In genomic region chr14:73143003-73143402, GRCh38 we compare ENCODE assay signal across 15 cellular contexts. TPM values are rescaled to one million over a fixed set of nuclear protein-coding genes. Genes with fewer than 3 reads are reported as not detected.
DNase-seq lines count a peak whose midpoint lies in the region; ATAC-seq, FAIRE-seq and TF ChIP-seq lines count a peak whose summit lies in the region.
"Had no signal": no experiment of that assay in that cellular context is flagged by ENCODE, and none has a peak within 500 bp of the region (broad histone marks: within the 10 kb centered on the region; RNA-seq: fewer than 3 reads in every experiment).

No MANE protein-coding gene starts in this region.

- no peak for TF ChIP-seq CTCF in neutrophil (IDR thresholded peaks at IDR 0.05)

- peaks cover 14% of the 10 kb centered on the region for H3K36me3 Mint-ChIP-seq in CD4-positive, CD25-positive, alpha-beta regulatory T cell
- peaks cover 17% of the 10 kb centered on the region for H3K36me3 Mint-ChIP-seq in activated naive CD4-positive, alpha-beta T cell treated with anti-CD3 and anti-CD28 coated beads, Interleukin-2, amount 10 ng/mL, durations not matched to agents 7 days and 5 days

- H3K9me3 Mint-ChIP-seq in CD4-positive, CD25-positive, alpha-beta regulatory T cell, result no peaks in the 10 kb centered on the region
- H3K9me3 Mint-ChIP-seq in activated naive CD4-positive, alpha-beta T cell treated with anti-CD3 and anti-CD28 coated beads, Interleukin-2, amount 10 ng/mL, durations not matched to agents 7 days and 5 days, result no peaks in the 10 kb centered on the region

- DNase-seq in CD4-positive, CD25-positive, alpha-beta regulatory T cell, result no peak
- peak; percentile 17 for DNase-seq in SK-MEL-5 (ENCODE audit: low read depth, low spot score)
- DNase-seq in frontal cortex (ENCODE audit: low spot score in 2 of 2), result peak; percentile 32 to 50
- no peak for DNase-seq in LoVo (ENCODE audit: low spot score)
- DNase-seq in mucosa of gallbladder (ENCODE audit: low spot score), result no peak
- no peak for DNase-seq in activated naive CD4-positive, alpha-beta T cell treated with anti-CD3 and anti-CD28 coated beads, Interleukin-2, amount 10 ng/mL, durations not matched to agents 7 days and 5 days
- DNase-seq: activated T-cell treated with anti-CD3 and anti-CD28 coated beads for 4 hours, kidney, NCI-H187, retina, upper lobe of left lung had no signal

- no peak for ATAC-seq in CD4-positive, CD25-positive, alpha-beta regulatory T cell (ENCODE audit: low read depth in 2 of 2)
- no peak for ATAC-seq in GM21619 (IDR thresholded peaks at IDR 0.05; ENCODE audit: unreplicated experiment)

- no peak overlapping the region for H3K27ac ChIP-seq in CD4-positive, CD25-positive, alpha-beta regulatory T cell (ENCODE audit: insufficient read depth, low read length, poor library complexity, severe bottlenecking)
- H3K27ac ChIP-seq in neutrophil, result peak overlapping the region; percentile 42
- H3K27ac ChIP-seq: BLaER1, upper lobe of left lung had no signal

- no peak for FAIRE-seq in frontal cortex (lab: Jason Lieb, UNC)
- FAIRE-seq: HTR-8/SVneo, kidney had no signal

- peaks cover 31 to 56% (median 35%) of the 10 kb centered on the region in 4 donors for H3K4me1 Mint-ChIP-seq in CD4-positive, CD25-positive, alpha-beta regulatory T cell
- H3K4me1 Mint-ChIP-seq in activated naive CD4-positive, alpha-beta T cell treated with anti-CD3 and anti-CD28 coated beads, Interleukin-2, amount 10 ng/mL, durations not matched to agents 7 days and 5 days, result peaks cover 30% of the 10 kb centered on the region

- peak overlapping the region; percentile 44 for H3K4me3 ChIP-seq in CD4-positive, CD25-positive, alpha-beta regulatory T cell (ENCODE audit: low read depth, low read length)
- no peak overlapping the region for H3K4me3 ChIP-seq in neutrophil (ENCODE audit: low read depth in 1 of 2, low read length in 1 of 2)
- H3K4me3 ChIP-seq: BLaER1, upper lobe of left lung had no signal

- H3K36me3 ChIP-seq in CD4-positive, CD25-positive, alpha-beta regulatory T cell (ENCODE audit: control insufficient read depth, insufficient read depth, low read length), result peaks cover 5% of the 10 kb centered on the region
- H3K36me3 ChIP-seq in neutrophil, result peaks cover 6% of the 10 kb centered on the region

- peak overlapping the region in 3 of 4 donors; percentile 14 to 68 (median 29) for H3K4me3 Mint-ChIP-seq in CD4-positive, CD25-positive, alpha-beta regulatory T cell
- H3K4me3 Mint-ChIP-seq in activated naive CD4-positive, alpha-beta T cell treated with anti-CD3 and anti-CD28 coated beads, Interleukin-2, amount 10 ng/mL, durations not matched to agents 7 days and 5 days, result no peak overlapping the region

- in situ Hi-C loops in SK-MEL-5 (cut with HindIII; ENCODE audit: low pct_unique_long_range_greater_than_20kb, low sequenced_read_pairs), result no loop called here

- H3K27ac Mint-ChIP-seq in CD4-positive, CD25-positive, alpha-beta regulatory T cell, result peak overlapping the region in 2 of 3 donors; percentile 65 to 69
- no peak overlapping the region for H3K27ac Mint-ChIP-seq in activated naive CD4-positive, alpha-beta T cell treated with anti-CD3 and anti-CD28 coated beads, Interleukin-2, amount 10 ng/mL, durations not matched to agents 7 days and 5 days

- H3K4me1 ChIP-seq in CD4-positive, CD25-positive, alpha-beta regulatory T cell (ENCODE audit: control insufficient read depth, insufficient read depth, low read length, poor library complexity, severe bottlenecking), result peaks cover 29% of the 10 kb centered on the region
- H3K4me1 ChIP-seq in neutrophil (ENCODE audit: control insufficient read depth in 1 of 2, insufficient read depth in 1 of 2, low read depth in 1 of 2, low read length in 1 of 2), result peaks cover 18 to 32% of the 10 kb centered on the region in 2 experiments

- H3K27me3 ChIP-seq in CD4-positive, CD25-positive, alpha-beta regulatory T cell (ENCODE audit: control insufficient read depth, insufficient read depth, low read length), result no peaks in the 10 kb centered on the region
- H3K27me3 ChIP-seq in neutrophil, result no peaks in the 10 kb centered on the region
- H3K27me3 ChIP-seq: BLaER1, upper lobe of left lung had no signal

- no peaks in the 10 kb centered on the region for H3K9me3 ChIP-seq in CD4-positive, CD25-positive, alpha-beta regulatory T cell (ENCODE audit: control insufficient read depth in 2 of 2, low read length in 2 of 2)
- H3K9me3 ChIP-seq in neutrophil, result no peaks in the 10 kb centered on the region
- H3K9me3 ChIP-seq: BLaER1, upper lobe of left lung had no signal

- CTCF ChIA-PET in activated naive CD4-positive, alpha-beta T cell treated with anti-CD3 and anti-CD28 coated beads, Interleukin-2, amount 10 ng/mL, durations not matched to agents 7 days and 5 days (lab: Charles Lee), result interaction anchor here (0.6 kb wide), 1 partner anchor 24 kb away, joined by 3 read pairs; no protein-coding TSS in a partner anchor

- H3K27me3 Mint-ChIP-seq in CD4-positive, CD25-positive, alpha-beta regulatory T cell, result no peaks in the 10 kb centered on the region
- no peaks in the 10 kb centered on the region for H3K27me3 Mint-ChIP-seq in activated naive CD4-positive, alpha-beta T cell treated with anti-CD3 and anti-CD28 coated beads, Interleukin-2, amount 10 ng/mL, durations not matched to agents 7 days and 5 days

RNA-seq across cellular contexts. Expression of gene PSEN1, which starts 6.7 kb away (rescaled TPM):
- total RNA-seq in CD4-positive, CD25-positive, alpha-beta regulatory T cell, result 44.0 TPM
- 10 to 100 TPM; 36.6 to 47.5 (median 43.6) TPM for polyA plus RNA-seq in CD4-positive, CD25-positive, alpha-beta regulatory T cell
- 31.2 and 31.4 TPM in 2 replicates for total RNA-seq in SK-MEL-5 (2014; rRNA removed; shearing (Covaris generic))
- 27.4 and 29.8 TPM in 2 replicates for polyA plus RNA-seq in SK-MEL-5 (2015; cell fraction: cytosol; rRNA removed)
- 19.9 and 21.2 TPM in 2 replicates for polyA plus RNA-seq in SK-MEL-5 (2015; cell fraction: nucleus; rRNA removed)
- total RNA-seq in frontal cortex (72.2 TPM), mucosa of gallbladder (91.9 TPM)

Comparison
In these comparisons a context has a peak if more than half of its experiments do, and no peak if none do; other contexts are left out.
1. DNase-seq: peak in SK-MEL-5 (single experiment) and frontal cortex (2 of 2); none in CD4-positive, CD25-positive, alpha-beta regulatory T cell (0 of 3), LoVo (single experiment), mucosa of gallbladder (single experiment) and activated naive CD4-positive, alpha-beta T cell treated with anti-CD3 and anti-CD28 coated beads, Interleukin-2, amount 10 ng/mL, durations not matched to agents 7 days and 5 days (single experiment).